10 cellular contexts compared by ENCODE assay signal in the genomic region with DNA sequence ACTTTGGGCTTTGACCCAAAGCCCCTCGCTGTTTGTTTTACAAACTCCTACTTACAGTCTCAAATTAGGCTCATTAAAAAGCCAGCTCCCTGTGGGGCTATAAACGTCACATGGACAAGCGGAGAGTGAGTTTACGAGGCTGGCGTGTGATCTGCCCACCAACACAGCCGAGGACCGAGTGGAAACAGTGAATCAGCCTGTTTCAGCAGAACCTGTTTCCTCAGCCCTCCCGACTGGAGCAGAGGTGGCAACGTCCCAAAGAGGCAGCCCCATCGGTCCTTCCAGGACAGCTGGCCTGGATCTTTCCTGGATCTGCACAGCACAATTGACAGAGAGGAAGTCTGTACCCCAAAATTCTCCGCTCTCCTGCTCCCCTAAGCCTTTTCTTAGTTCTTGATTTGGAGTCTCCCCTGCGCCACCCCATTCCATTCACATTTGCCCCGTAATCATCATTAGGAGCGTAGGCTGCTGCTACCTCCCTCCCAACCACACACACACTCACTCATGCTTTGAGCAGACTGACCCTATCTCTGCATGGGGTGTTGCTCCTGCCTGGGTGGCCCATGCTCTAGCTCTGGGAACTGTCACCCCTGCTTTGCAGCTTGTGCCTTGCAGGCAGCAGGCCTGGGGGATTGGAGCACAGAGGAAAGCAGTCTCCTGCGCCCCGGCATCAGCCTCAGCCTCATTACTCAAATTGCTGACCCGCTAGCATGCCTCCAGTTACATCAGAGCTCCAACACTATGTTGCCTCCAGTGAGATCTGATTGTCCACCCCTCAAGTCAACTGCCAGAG.
DNase-seq lines count a peak whose midpoint lies in the region; ATAC-seq and TF ChIP-seq lines count a peak whose summit lies in the region.
"Had no signal": no experiment of that assay in that cellular context is flagged by ENCODE, and none has a peak within 500 bp of the region (broad histone marks: within the 10 kb centered on the region; RNA-seq: fewer than 3 reads in every experiment).

No MANE protein-coding gene starts in this region.

- no peaks in the 10 kb centered on the region for H3K27me3 Mint-ChIP-seq in MCF 10A (ENCODE audit: insufficient read depth, unreplicated experiment)

- peak; percentile 67 for ATAC-seq in Right ventricle myocardium superior (ENCODE audit: poor library complexity)
- peak; percentile 93 for ATAC-seq in sciatic nerve
- ATAC-seq in GM19467 (IDR thresholded peaks at IDR 0.05; ENCODE audit: unreplicated experiment): no peak

- no peaks in the 10 kb centered on the region for H3K9me3 ChIP-seq in SJCRH30 (replicated peaks)

- no TSS peak for BruUV-seq in MCF 10A (replicated peaks; lab: Mats Ljungman, UMichigan)

- no peaks in the 10 kb centered on the region; the same call in 1 of the 2 replicates for H3K4me1 ChIP-seq in SJCRH30

- no peak overlapping the region for H3K4me3 ChIP-seq in SJCRH30
- H3K4me3 ChIP-seq in dorsolateral prefrontal cortex: peak overlapping the region in 1 of 59 donors; percentile 8
- H3K4me3 ChIP-seq: lung had no signal

- CTCF ChIA-PET in MCF 10A (lab: Yijun Ruan, JAX): interaction anchor here (1.0 kb wide), 1 partner anchor 10 kb away, joined by 3 read pairs; no protein-coding TSS in a partner anchor

- no peak overlapping the region for H3K27ac Mint-ChIP-seq in MCF 10A (ENCODE audit: low read depth, unreplicated experiment)
- H3K27ac Mint-ChIP-seq: activated CD4-positive, alpha-beta T cell treated with anti-CD3 and anti-CD28 coated beads, Interleukin-2, amount 10 ng/mL, durations not matched to agents 24 days and 14 days had no signal

- no peaks in the 10 kb centered on the region for H3K4me1 Mint-ChIP-seq in MCF 10A (ENCODE audit: insufficient read depth, unreplicated experiment)

- POLR2A ChIA-PET in MCF 10A (lab: Yijun Ruan, JAX): no interaction called here

- H3K27me3 ChIP-seq in SJCRH30 (no peaks in the 10 kb centered on the region), dorsolateral prefrontal cortex (no peaks in the 10 kb centered on the region)

- no peaks in the 10 kb centered on the region for H3K36me3 ChIP-seq in SJCRH30

- intact Hi-C loops in Right ventricle myocardium superior (cut with DNase I) (no loop called here), sciatic nerve (cut with DNase I) (no loop called here), MCF 10A (cut with micrococcal nuclease) (no loop called here), dorsolateral prefrontal cortex (cut with DNase I) (no loop called here)

- peak; percentile 78 for DNase-seq in Daoy (ENCODE audit: low read depth)
- DNase-seq in SJCRH30: peak; percentile 21 to 33
- peak; percentile 68 for DNase-seq in Right ventricle myocardium superior
- peak; percentile 84 for DNase-seq in sciatic nerve (ENCODE audit: low spot score)
- no peak for DNase-seq in NCI-H2196 treated with DMSO at 0.1 percent for 48 hours (lab: John Stamatoyannopoulos, UW; ENCODE audit: unreplicated experiment)
- DNase-seq in MCF 10A (ENCODE audit: unreplicated experiment): no peak
- no peak for DNase-seq in dorsolateral prefrontal cortex
- DNase-seq: activated CD4-positive, alpha-beta T cell treated with anti-CD3 and anti-CD28 coated beads, Interleukin-2, amount 10 ng/mL, durations not matched to agents 24 days and 14 days had no signal

- no peak overlapping the region for H3K27ac ChIP-seq in SJCRH30
- no peak overlapping the region for H3K27ac ChIP-seq in dorsolateral prefrontal cortex

- H3K36me3 Mint-ChIP-seq in MCF 10A (ENCODE audit: insufficient read depth, unreplicated experiment): no peaks in the 10 kb centered on the region

- H3K9me3 Mint-ChIP-seq in MCF 10A (ENCODE audit: unreplicated experiment): no peaks in the 10 kb centered on the region
- H3K9me3 Mint-ChIP-seq: activated CD4-positive, alpha-beta T cell treated with anti-CD3 and anti-CD28 coated beads, Interleukin-2, amount 10 ng/mL, durations not matched to agents 24 days and 14 days had no signal

- no peak for TF ChIP-seq CTCF in MCF 10A (IDR thresholded peaks at IDR 0.05; ENCODE audit: unreplicated experiment)
- no peak for TF ChIP-seq CTCF in dorsolateral prefrontal cortex (IDR thresholded peaks at IDR 0.05 in 54 of 56, conservative IDR thresholded peaks at IDR 0.05 in 2 of 56; ENCODE audit: low read depth in 1 of 56, partially characterized antibody in 56 of 56)

- H3K4me3 Mint-ChIP-seq in MCF 10A (ENCODE audit: unreplicated experiment): no peak overlapping the region
- H3K4me3 Mint-ChIP-seq: activated CD4-positive, alpha-beta T cell treated with anti-CD3 and anti-CD28 coated beads, Interleukin-2, amount 10 ng/mL, durations not matched to agents 24 days and 14 days had no signal

Comparison
In these comparisons a context has a peak if more than half of its experiments do, and no peak if none do; other contexts are left out.
1. DNase-seq: peak in Daoy (single experiment), SJCRH30 (2 of 2), Right ventricle myocardium superior (single experiment) and sciatic nerve (single experiment); none in NCI-H2196 treated with DMSO at 0.1 percent for 48 hours (single experiment), MCF 10A (single experiment) and dorsolateral prefrontal cortex (0 of 10).